Comparison of ENCODE assay signal across 1 cellular context in genomic region chr1:18470650-18471355, GRCh38.
TF ChIP-seq lines count a peak whose summit lies in the region.

No MANE protein-coding gene starts in this region.

TF ChIP-seq in H1, 55 proteins besides CTCF, POLR2A, EP300 and RAD21:
- TF ChIP-seq NANOG (IDR thresholded peaks at IDR 0.05; ENCODE audit: insufficient read depth, low read depth, low read length, poor library complexity, severe bottlenecking) (no peak), BCL11A (IDR thresholded peaks at IDR 0.05; ENCODE audit: low read depth in 2 of 2, low read length in 2 of 2) (no peak), MAX (IDR thresholded peaks at IDR 0.05) (no peak), SUZ12 (IDR thresholded peaks at IDR 0.05; ENCODE audit: low read length) (no peak), TCF12 (IDR thresholded peaks at IDR 0.05; ENCODE audit: low read depth, low read length) (no peak), KDM5A (IDR thresholded peaks at IDR 0.05; ENCODE audit: low read length) (no peak), CREB1 (IDR thresholded peaks at IDR 0.05) (no peak), RFX5 (IDR thresholded peaks at IDR 0.05; ENCODE audit: borderline replicate concordance, low read depth, low read length) (no peak), POU5F1 (IDR thresholded peaks at IDR 0.05; ENCODE audit: low read depth, low read length) (no peak), ZNF274 (IDR thresholded peaks at IDR 0.05; ENCODE audit: borderline replicate concordance, extremely low read depth, low read length) (no peak), SP4 (IDR thresholded peaks at IDR 0.05; ENCODE audit: low read length) (no peak), RNF2 (IDR thresholded peaks at IDR 0.05; ENCODE audit: borderline replicate concordance, low read depth, low read length, missing control alignments, poor library complexity, severe bottlenecking) (no peak), TAF1 (IDR thresholded peaks at IDR 0.05; ENCODE audit: low read depth, low read length) (no peak)
TF ChIP-seq in H1: peak in this region for 0.
